8 cellular contexts compared by ENCODE assay signal in the genomic region with DNA sequence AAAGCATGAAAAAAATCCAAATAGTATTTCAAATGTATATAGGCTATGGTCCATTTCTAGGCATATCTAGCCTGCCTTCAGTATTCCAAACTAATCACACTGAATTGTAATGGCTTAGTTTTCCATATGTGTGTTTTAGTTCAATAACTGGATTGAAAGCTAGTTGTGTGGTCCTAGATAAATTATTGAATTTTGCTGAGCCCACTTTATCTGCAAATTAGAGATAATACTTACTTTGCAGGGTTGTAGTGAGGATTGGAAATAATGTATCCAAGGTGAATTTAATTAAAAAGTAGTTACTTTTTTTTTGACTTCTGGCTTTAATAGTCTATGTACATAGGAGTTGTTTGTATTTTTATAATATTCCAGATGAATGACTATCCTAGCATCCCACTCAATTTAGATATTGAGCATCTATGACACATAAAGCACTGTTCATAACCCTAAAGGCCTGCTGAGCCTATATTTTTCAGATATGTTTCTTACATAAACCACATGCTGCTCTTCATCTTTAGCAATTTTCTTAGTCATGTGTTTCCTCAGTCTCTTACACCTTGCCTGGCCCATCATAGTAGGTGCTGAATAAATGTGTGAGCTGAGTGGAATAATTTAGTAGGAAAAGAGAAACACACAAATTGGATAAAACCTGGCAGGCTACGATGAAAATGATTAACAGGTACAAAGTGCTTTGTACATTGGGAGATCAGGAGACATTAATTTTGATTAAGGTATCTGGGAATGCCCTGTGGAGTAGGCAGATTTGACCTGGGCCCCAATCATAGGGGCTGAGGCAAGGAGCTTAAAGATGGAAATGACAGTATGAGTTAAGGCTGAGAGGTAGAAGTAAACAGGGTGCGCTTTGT. TPM values are rescaled to one million over a fixed set of nuclear protein-coding genes. Genes with fewer than 3 reads are reported as not detected.
DNase-seq lines count a peak whose midpoint lies in the region; FAIRE-seq and TF ChIP-seq lines count a peak whose summit lies in the region.

No MANE protein-coding gene starts in this region.

- H3K36me3 ChIP-seq in SJCRH30: no peaks in the 10 kb centered on the region
- H3K36me3 ChIP-seq in esophagus muscularis mucosa: no peaks in the 10 kb centered on the region
- H3K36me3 ChIP-seq in sigmoid colon: no peaks in the 10 kb centered on the region

- intact Hi-C loops in esophagus muscularis mucosa (cut with DNase I) (no loop called here), sigmoid colon (cut with DNase I) (no loop called here)

- H3K4me3 ChIP-seq in SJCRH30 (peak overlapping the region; percentile 69), esophagus muscularis mucosa (peak overlapping the region; percentile 60 to 76 (median 70)), sigmoid colon (peak overlapping the region in 3 of 4 donors; percentile 58 to 71 (median 69))

- TF ChIP-seq EP300 in esophagus muscularis mucosa (IDR thresholded peaks at IDR 0.05) (no peak), sigmoid colon (IDR thresholded peaks at IDR 0.05) (no peak)

- DNase-seq in GM19239 (ENCODE audit: insufficient read length, low spot score) (no peak), SJCRH30 (no peak), esophagus muscularis mucosa (ENCODE audit: extremely low spot score) (no peak), sigmoid colon (no peak), AG08396 (ENCODE audit: low spot score) (no peak), HTR-8/SVneo (ENCODE audit: insufficient read length, low spot score) (no peak), SKM-1 (lab: John Stamatoyannopoulos, UW; ENCODE audit: unreplicated experiment) (no peak), NCI-H1048 (lab: John Stamatoyannopoulos, UW) (no peak)

- H3K27ac ChIP-seq in SJCRH30 (peak overlapping the region; percentile 76), esophagus muscularis mucosa (replicated peaks in 1 of 4) (peak overlapping the region; percentile 85 to 91 (median 88)), sigmoid colon (peak overlapping the region; percentile 83 to 88 (median 86))

- H3K27me3 ChIP-seq in SJCRH30 (no peaks in the 10 kb centered on the region), esophagus muscularis mucosa (no peaks in the 10 kb centered on the region), sigmoid colon (no peaks in the 10 kb centered on the region)

- H3K9me3 ChIP-seq in SJCRH30 (replicated peaks): no peaks in the 10 kb centered on the region
- no peaks in the 10 kb centered on the region for H3K9me3 ChIP-seq in esophagus muscularis mucosa
- H3K9me3 ChIP-seq in sigmoid colon: no peaks in the 10 kb centered on the region

- FAIRE-seq in GM19239 (lab: Jason Lieb, UNC) (peak; percentile 44), HTR-8/SVneo (lab: Jason Lieb, UNC) (no peak)

- TF ChIP-seq POLR2A in esophagus muscularis mucosa (IDR thresholded peaks at IDR 0.05; ENCODE audit: low read depth) (no peak), sigmoid colon (IDR thresholded peaks at IDR 0.05) (no peak)

- TF ChIP-seq CTCF in esophagus muscularis mucosa (IDR thresholded peaks at IDR 0.05): no peak
- TF ChIP-seq CTCF in sigmoid colon (IDR thresholded peaks at IDR 0.05): no peak

- H3K4me1 ChIP-seq in SJCRH30 (peaks cover 16% of the 10 kb centered on the region), esophagus muscularis mucosa (peaks cover 19 to 26% (median 23%) of the 10 kb centered on the region in 4 donors), sigmoid colon (peaks cover 0 to 21% (median 15%) of the 10 kb centered on the region in 4 donors)

- 51% methylated on average over 2 of the region's 2 CpGs for WGBS in esophagus muscularis mucosa
- 22 to 55% methylated on average over 2 of the region's 2 CpGs for WGBS in sigmoid colon, 2 donors

RNA-seq across cellular contexts. Expression of gene ATP23, which starts 1.1 kb away (rescaled TPM):
- 223 and 224 TPM in 2 replicates for total RNA-seq in SJCRH30 (2014; rRNA removed; shearing (Covaris generic))
- 10 to 100 TPM; 10.3 to 17.9 (median 14.8) TPM for total RNA-seq in esophagus muscularis mucosa
- total RNA-seq in sigmoid colon: 10 to 100 TPM in 3 of 4 donors, 1 to 10 TPM in 1; 5.3 to 39.0 (median 13.2) TPM
- 10 to 100 TPM; 14.8 to 43.5 (median 25.8) TPM for polyA plus RNA-seq in sigmoid colon
